19 cellular contexts compared by ENCODE assay signal in the genomic region with DNA sequence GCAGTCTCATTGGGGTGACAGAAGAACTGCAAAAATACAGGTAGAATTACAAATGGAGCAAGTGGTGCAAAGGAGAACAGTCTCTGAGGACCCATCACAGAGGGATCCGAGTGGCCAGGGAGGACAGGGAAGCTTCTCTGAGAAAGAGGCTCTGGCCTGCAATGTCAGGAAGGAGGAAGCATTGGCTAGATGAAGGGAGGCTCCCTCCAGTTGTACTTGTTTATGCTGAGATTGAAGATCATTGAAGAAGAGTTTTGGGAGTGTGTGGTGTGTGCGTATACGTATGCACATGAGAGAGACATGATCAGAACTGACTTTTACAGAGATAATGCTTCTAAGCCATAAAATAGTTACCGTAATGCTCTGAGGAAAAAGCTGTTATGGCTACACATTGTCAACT.
DNase-seq lines count a peak whose midpoint lies in the region; TF ChIP-seq lines count a peak whose summit lies in the region.
"Had no signal": no experiment of that assay in that cellular context is flagged by ENCODE, and none has a peak within 500 bp of the region (broad histone marks: within the 10 kb centered on the region; RNA-seq: fewer than 3 reads in every experiment).

No MANE protein-coding gene starts in this region.

- H3K4me2 ChIP-seq in osteoblast (ENCODE audit: insufficient read depth, low read length) = no peak overlapping the region

- no peak overlapping the region for H3K4me3 ChIP-seq in fibroblast of villous mesenchyme (ENCODE audit: low read depth, low read length)
- no peak overlapping the region for H3K4me3 ChIP-seq in osteoblast (ENCODE audit: insufficient read depth, low read length)
- H3K4me3 ChIP-seq: skin epidermis, tibial nerve had no signal

- H3K36me3 ChIP-seq in osteoblast (ENCODE audit: insufficient read depth, low read length) = no peaks in the 10 kb centered on the region
- H3K36me3 ChIP-seq: tibial nerve had no signal

- CTCF ChIA-PET in RWPE1 (lab: Yijun Ruan, JAX) = interaction anchor here (0.6 to 1.5 kb wide), 4 partner anchors 11 to 1004 kb away, joined by 3 to 4 read pairs (median 4); no protein-coding TSS in a partner anchor

- peaks cover 19% of the 10 kb centered on the region for H3K4me1 ChIP-seq in osteoblast (ENCODE audit: insufficient read depth, low read length)

- intact Hi-C loops in head of caudate nucleus (cut with DNase I) = no loop called here

- POLR2A ChIA-PET in RWPE1 (lab: Yijun Ruan, JAX; ENCODE audit: low non-redundant PET) = no interaction called here

- no peaks in the 10 kb centered on the region for H3K9me3 ChIP-seq in osteoblast (ENCODE audit: low read depth, low read length)
- H3K9me3 ChIP-seq: tibial nerve had no signal

- no peaks in the 10 kb centered on the region for H3K79me2 ChIP-seq in osteoblast (ENCODE audit: insufficient read depth, low read length)

- H3K27ac ChIP-seq in RWPE1 = no peak overlapping the region
- no peak overlapping the region for H3K27ac ChIP-seq in osteoblast (ENCODE audit: low read depth, low read length)
- H3K27ac ChIP-seq: 22Rv1, skin epidermis, tibial nerve had no signal

- H4K20me1 ChIP-seq in osteoblast (ENCODE audit: insufficient read depth, low read length) = no peaks in the 10 kb centered on the region

- no peaks in the 10 kb centered on the region for H3K27me3 ChIP-seq in osteoblast (ENCODE audit: insufficient read depth, low read length)
- H3K27me3 ChIP-seq: tibial nerve had no signal

- peak; percentile 1 for DNase-seq in NCI-H748 (lab: John Stamatoyannopoulos, UW; ENCODE audit: unreplicated experiment)
- no peak for DNase-seq in NCI-H748 treated with DMSO at 0.1 percent for 48 hours (lab: John Stamatoyannopoulos, UW)
- peak; percentile 15 for DNase-seq in RWPE1 (ENCODE audit: low spot score)
- DNase-seq in fibroblast of villous mesenchyme (ENCODE audit: low read depth) = peak; percentile 55
- DNase-seq in osteoblast (ENCODE audit: insufficient read length, low spot score, missing footprints) = peak; percentile 57
- no peak for DNase-seq in head of caudate nucleus
- no peak for DNase-seq in SHP77 treated with DMSO at 0.1 percent for 48 hours (lab: John Stamatoyannopoulos, UW)
- DNase-seq in NCI-H187 treated with DMSO at 0.1 percent for 48 hours (lab: John Stamatoyannopoulos, UW) = no peak
- DNase-seq: activated CD4-positive, alpha-beta T cell treated with anti-CD3 and anti-CD28 coated beads, Interleukin-2, amount 50 U/mL, for 48 hours; activated naive CD8-positive, alpha-beta T cell treated with anti-CD3 and anti-CD28 coated beads, Interleukin-2, amount 50 U/mL, for 24 hours; CD4-positive, CD25-positive, alpha-beta regulatory T cell; cerebellar nuclear complex; DND-41; H7; NCI-H1092 treated with DMSO at 0.1 percent for 48 hours; NK-92 treated with Interleukin-12 subunit alpha and Interleukin-12 subunit beta, amount 100 ng/mL, for 24 hours had no signal

- no peak overlapping the region for H2AFZ ChIP-seq in osteoblast (ENCODE audit: low read length)

- TF ChIP-seq CTCF in RWPE1 (conservative IDR thresholded peaks at IDR 0.05; ENCODE audit: low read depth) = no peak
- peak; percentile 53 for TF ChIP-seq CTCF in fibroblast of villous mesenchyme (IDR thresholded peaks at IDR 0.05; ENCODE audit: insufficient read depth, low read depth, low read length)
- peak; percentile 39 for TF ChIP-seq CTCF in osteoblast (IDR thresholded peaks at IDR 0.05; ENCODE audit: extremely low read depth, low read depth, low read length)

Comparison
In these comparisons a context has a peak if more than half of its experiments do, and no peak if none do; other contexts are left out.
1. DNase-seq: peak in NCI-H748 (single experiment), RWPE1 (single experiment), fibroblast of villous mesenchyme (single experiment) and osteoblast (single experiment); none in NCI-H748 treated with DMSO at 0.1 percent for 48 hours (single experiment), head of caudate nucleus (0 of 42), SHP77 treated with DMSO at 0.1 percent for 48 hours (single experiment) and NCI-H187 treated with DMSO at 0.1 percent for 48 hours (single experiment).